In the genomic region with DNA sequence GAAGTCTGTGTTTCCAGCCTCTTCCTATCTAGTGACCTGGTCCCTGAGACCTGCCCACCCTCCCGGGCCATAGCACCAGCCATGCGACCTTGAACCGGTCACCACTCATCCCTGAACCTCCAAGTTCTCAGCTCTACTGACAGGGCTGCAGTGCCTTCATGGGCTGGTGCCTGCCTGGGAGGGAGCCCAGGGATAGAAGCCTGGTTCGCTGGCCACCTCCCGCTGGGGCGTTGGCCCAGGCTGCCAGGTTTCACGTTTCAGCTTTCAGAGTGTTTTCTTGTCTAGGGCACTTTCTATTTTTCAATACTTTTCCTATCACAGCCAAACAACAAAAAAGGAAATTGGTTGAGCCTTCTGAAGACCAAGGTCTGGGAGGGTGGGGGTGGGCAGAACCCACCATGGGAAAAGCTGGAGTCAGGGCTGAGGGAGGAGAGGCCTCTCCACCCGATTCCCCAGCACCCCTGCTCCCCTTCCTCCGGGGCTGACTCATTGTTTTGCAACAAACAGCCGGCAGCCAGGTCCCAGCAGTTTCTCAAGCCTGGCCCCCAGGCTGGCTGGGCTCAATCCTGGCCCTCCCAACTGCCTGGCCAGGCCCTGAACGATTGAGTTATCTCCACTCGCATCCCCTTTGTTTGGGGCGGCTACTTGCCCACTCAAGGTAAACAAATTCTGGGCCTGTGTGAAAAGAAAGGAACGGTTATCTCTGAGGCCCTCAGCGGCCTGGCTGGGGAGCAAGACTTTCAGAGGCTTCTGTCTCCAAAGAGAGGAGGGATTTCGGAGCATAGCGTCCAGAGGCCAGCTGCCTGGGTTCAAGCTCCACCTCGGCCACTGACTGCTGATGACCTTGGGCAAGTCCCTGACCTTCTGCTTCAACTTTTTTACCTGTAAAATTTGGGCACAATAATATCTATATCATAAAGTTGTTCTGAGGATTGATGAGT, we compare ENCODE assay signal across 8 cellular contexts. TPM values are rescaled to one million over a fixed set of nuclear protein-coding genes. Genes with fewer than 3 reads are reported as not detected.
A peak's percentile ranks its signal among the peaks of the same experiment; 100 is the strongest.
DNase-seq lines count a peak whose midpoint lies in the region; ATAC-seq and TF ChIP-seq lines count a peak whose summit lies in the region.

No MANE protein-coding gene starts in this region.

- H3K36me3 ChIP-seq in ascending aorta = no peaks in the 10 kb centered on the region
- H3K36me3 ChIP-seq in hepatocyte (replicated peaks; ENCODE audit: insufficient read depth, low read depth) = no peaks in the 10 kb centered on the region

- H3K4me3 ChIP-seq in ascending aorta (no peak overlapping the region), hepatocyte (no peak overlapping the region), retinal pigment epithelial cell (ENCODE audit: low read length) (no peak overlapping the region)

- 27% methylated on average over 18 of the region's 18 CpGs for WGBS in hepatocyte (ENCODE audit: low lambda C conversion rate, missing lambda C conversion rate)

- ATAC-seq in activated CD4-positive, CD25-positive, alpha-beta regulatory T cell treated with anti-CD3 and anti-CD28 coated beads, Interleukin-2, amount 50 U/mL, for 24 hours = no peak

- TF ChIP-seq CTCF in ascending aorta (IDR thresholded peaks at IDR 0.05) = no peak
- TF ChIP-seq CTCF in hepatocyte (IDR thresholded peaks at IDR 0.05; ENCODE audit: poor library complexity) = no peak
- TF ChIP-seq CTCF in retinal pigment epithelial cell (conservative IDR thresholded peaks at IDR 0.05; ENCODE audit: low read depth, low read length) = no peak

- H3K4me1 ChIP-seq in ascending aorta (peaks cover 0 to 16% of the 10 kb centered on the region in 2 donors), hepatocyte (ENCODE audit: insufficient read depth) (peaks cover 19% of the 10 kb centered on the region)

- no peaks in the 10 kb centered on the region for H3K9me2 ChIP-seq in hepatocyte (replicated peaks; ENCODE audit: insufficient read depth)

- H3K79me2 ChIP-seq in hepatocyte = no peaks in the 10 kb centered on the region

- intact Hi-C loops in ascending aorta (cut with DNase I) = loop anchor here (2.0 kb wide), 1 partner anchor 40 kb away; no protein-coding TSS in a partner anchor

- H3K27me3 ChIP-seq in ascending aorta (no peaks in the 10 kb centered on the region), hepatocyte (no peaks in the 10 kb centered on the region)

- peak overlapping the region; percentile 23 for H2AFZ ChIP-seq in hepatocyte

- no peaks in the 10 kb centered on the region for H4K20me1 ChIP-seq in hepatocyte (ENCODE audit: insufficient read depth, poor library complexity, severe bottlenecking)

- H3K4me2 ChIP-seq in hepatocyte = peak overlapping the region; percentile 21

- DNase-seq in activated CD4-positive, CD25-positive, alpha-beta regulatory T cell treated with anti-CD3 and anti-CD28 coated beads, Interleukin-2, amount 50 U/mL, for 72 hours = peak; percentile 31
- DNase-seq in NCI-H69 (lab: John Stamatoyannopoulos, UW) (peak; percentile 80), ascending aorta (ENCODE audit: low spot score in 2 of 2) (peak; percentile 48 to 91), hepatocyte (ENCODE audit: low spot score) (peak; percentile 86), retinal pigment epithelial cell (ENCODE audit: low read depth) (peak; percentile 39), cerebellar nuclear complex (lab: John Stamatoyannopoulos, UW) (no peak), HuH-7 (ENCODE audit: low spot score) (no peak)

- peaks cover 0 to 9% of the 10 kb centered on the region in 2 donors for H3K9me3 ChIP-seq in ascending aorta
- no peaks in the 10 kb centered on the region for H3K9me3 ChIP-seq in hepatocyte (ENCODE audit: low read depth)

- peak overlapping the region; percentile 83 to 89 for H3K27ac ChIP-seq in ascending aorta
- peak overlapping the region; percentile 93 for H3K27ac ChIP-seq in hepatocyte

RNA-seq across cellular contexts. Expression of a gene that starts 47.5 kb away (rescaled TPM):
- total RNA-seq in ascending aorta (148 TPM), hepatocyte (77.6 and 85.1 TPM in 2 replicates)
- 266 and 285 TPM in 2 replicates for polyA plus RNA-seq in hepatocyte

Comparison
In these comparisons a context has a peak if more than half of its experiments do, and no peak if none do; other contexts are left out.
1. DNase-seq: peak in activated CD4-positive, CD25-positive, alpha-beta regulatory T cell treated with anti-CD3 and anti-CD28 coated beads, Interleukin-2, amount 50 U/mL, for 72 hours (single experiment), NCI-H69 (single experiment), ascending aorta (2 of 2), hepatocyte (single experiment) and retinal pigment epithelial cell (single experiment); none in cerebellar nuclear complex (0 of 2) and HuH-7 (single experiment).